Comparison of ENCODE assay signal across 9 cellular contexts in genomic region chr22:21102659-21103267, GRCh38. TPM values are rescaled to one million over a fixed set of nuclear protein-coding genes. Genes with fewer than 3 reads are reported as not detected.
A peak's percentile ranks its signal among the peaks of the same experiment; 100 is the strongest.
DNase-seq lines count a peak whose midpoint lies in the region; ATAC-seq and TF ChIP-seq lines count a peak whose summit lies in the region.
"Had no signal": no experiment of that assay in that cellular context is flagged by ENCODE, and none has a peak within 500 bp of the region (broad histone marks: within the 10 kb centered on the region; RNA-seq: fewer than 3 reads in every experiment).

No MANE protein-coding gene starts in this region.

- peaks cover 6% of the 10 kb centered on the region for H3K4me1 Mint-ChIP-seq in T-helper 2 cell treated with Interferon-gamma antibody and Interleukin-4, amounts not matched to agents 5 μg/mL and 100 μg/mL, for 36 hours (ENCODE audit: low read depth)

- H3K27me3 ChIP-seq in skeletal muscle satellite cell (ENCODE audit: control insufficient read depth, insufficient read depth, low read length), result no peaks in the 10 kb centered on the region

- H3K9me3 Mint-ChIP-seq in T-helper 2 cell treated with Interferon-gamma antibody and Interleukin-4, amounts not matched to agents 5 μg/mL and 100 μg/mL, for 36 hours, result no peaks in the 10 kb centered on the region

- H3K36me3 Mint-ChIP-seq in T-helper 2 cell treated with Interferon-gamma antibody and Interleukin-4, amounts not matched to agents 5 μg/mL and 100 μg/mL, for 36 hours (ENCODE audit: low read depth), result no peaks in the 10 kb centered on the region

- TF ChIP-seq CTCF in GM12874 (IDR thresholded peaks at IDR 0.05; ENCODE audit: insufficient read depth, low read depth, low read length), result peak; percentile 93

- H3K4me1 ChIP-seq in skeletal muscle satellite cell (ENCODE audit: control insufficient read depth, insufficient read depth, low read length), result peaks cover 25% of the 10 kb centered on the region

- peak overlapping the region; percentile 64 for H3K4me2 ChIP-seq in skeletal muscle satellite cell (ENCODE audit: low read length)

- peaks cover 26% of the 10 kb centered on the region for H3K27me3 Mint-ChIP-seq in T-helper 2 cell treated with Interferon-gamma antibody and Interleukin-4, amounts not matched to agents 5 μg/mL and 100 μg/mL, for 36 hours (ENCODE audit: low read depth)

- H3K36me3 ChIP-seq in skeletal muscle satellite cell (ENCODE audit: insufficient read depth, low read length), result no peaks in the 10 kb centered on the region

- no peak overlapping the region for H3K9ac ChIP-seq in skeletal muscle satellite cell (ENCODE audit: low read depth, low read length)

- H3K4me3 Mint-ChIP-seq in T-helper 2 cell treated with Interferon-gamma antibody and Interleukin-4, amounts not matched to agents 5 μg/mL and 100 μg/mL, for 36 hours, result no peak overlapping the region

- no peak overlapping the region for H3K4me3 ChIP-seq in skeletal muscle satellite cell (ENCODE audit: low read length)

- DNase-seq in NCI-H1092 (lab: John Stamatoyannopoulos, UW), result peak; percentile 62
- peak; percentile 71 for DNase-seq in T-helper 2 cell treated with Interferon-gamma antibody and Interleukin-4, amounts not matched to agents 5 μg/mL and 100 μg/mL, for 36 hours (ENCODE audit: low spot score)
- peak in 53 of 58 donors; percentile 2 to 80 (median 42) for DNase-seq in anterior cingulate cortex (lab: John Stamatoyannopoulos, UW)
- DNase-seq in hippocampal formation (lab: John Stamatoyannopoulos, UW), result peak; percentile 8 to 51

- no peak for ATAC-seq in HG02763 (IDR thresholded peaks at IDR 0.05; ENCODE audit: unreplicated experiment)
- ATAC-seq in GM18873 (IDR thresholded peaks at IDR 0.05; ENCODE audit: low FRiP score, unreplicated experiment), result no peak

- H3K27ac Mint-ChIP-seq in T-helper 2 cell treated with Interferon-gamma antibody and Interleukin-4, amounts not matched to agents 5 μg/mL and 100 μg/mL, for 36 hours, result no peak overlapping the region

- no peaks in the 10 kb centered on the region for H3K9me3 ChIP-seq in skeletal muscle satellite cell (replicated peaks; ENCODE audit: low read length)

RNA-seq across cellular contexts. Expression of gene LRRC74B, which starts 57.0 kb away (rescaled TPM):
- total RNA-seq in skeletal muscle satellite cell (2012; rRNA removed), result not detected in 2 replicates
- total RNA-seq: skeletal muscle tissue had no signal
